In the genomic region with DNA sequence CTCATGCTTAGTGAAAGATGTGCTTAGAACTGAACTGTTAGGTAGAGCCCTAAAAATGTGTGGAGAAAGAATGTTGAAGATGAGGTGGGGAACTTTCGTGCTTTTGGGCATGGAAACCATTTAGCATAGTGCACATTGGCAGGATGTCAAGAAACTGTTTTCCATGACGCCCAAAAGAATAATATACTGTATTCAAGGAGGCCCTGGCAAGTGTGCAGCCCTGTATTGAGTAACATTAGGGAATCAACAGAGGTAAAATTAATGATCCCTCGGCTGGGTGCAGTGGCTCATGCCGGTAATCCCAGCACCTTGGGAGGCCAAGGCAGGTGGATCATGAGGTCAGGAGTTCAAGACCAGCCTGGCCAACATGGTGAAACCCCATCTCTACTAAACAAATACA, we compare ENCODE assay signal across 15 cellular contexts.
"Had no signal": no experiment of that assay in that cellular context is flagged by ENCODE, and none has a peak within 500 bp of the region (broad histone marks: within the 10 kb centered on the region; RNA-seq: fewer than 3 reads in every experiment).

No MANE protein-coding gene starts in this region.

- DNase-seq: activated CD4-positive, alpha-beta memory T cell treated with anti-CD3 and anti-CD28 coated beads for 36 hours; activated CD4-positive, CD25-positive, alpha-beta regulatory T cell treated with anti-CD3 and anti-CD28 coated beads, Interleukin-2, amount 50 U/mL, for 72 hours; activated gamma-delta T cell; activated T-cell treated with anti-CD3 and anti-CD28 coated beads, Interleukin-2, amount 50 U/mL, for 48 hours; aorta; colonic mucosa; effector CD8-positive, alpha-beta T cell; hippocampal formation; kidney glomerular epithelial cell; naive thymus-derived CD8-positive, alpha-beta T cell; stimulated activated CD4-positive, alpha-beta T cell treated with anti-CD3 and anti-CD28 coated beads, Interleukin-12 subunit alpha, Interleukin-12 subunit beta, amount 100 ng/mL, for 4 hours; stimulated activated naive CD8-positive, alpha-beta T cell treated with anti-CD3 and anti-CD28 coated beads, Interleukin-15, Interleukin-2, amounts not matched to agents 100 U/mL and 50 U/mL, for 24 hours; SW 1271; testis had no signal

- H3K4me3 ChIP-seq: colonic mucosa, testis had no signal

- H3K27me3 ChIP-seq: colonic mucosa, neutrophil, testis had no signal

- ATAC-seq: naive thymus-derived CD8-positive, alpha-beta T cell; stimulated activated naive CD8-positive, alpha-beta T cell treated with anti-CD3 and anti-CD28 coated beads, Interleukin-15, Interleukin-2, amounts not matched to agents 100 U/mL and 50 U/mL, for 24 hours had no signal

- H3K9me3 ChIP-seq: colonic mucosa, neutrophil, testis had no signal

- H3K4me1 ChIP-seq: colonic mucosa had no signal

- H3K36me3 ChIP-seq: colonic mucosa, neutrophil had no signal

- H3K27ac ChIP-seq: colonic mucosa, neutrophil had no signal
